9 cellular contexts compared by ENCODE assay signal in the genomic region with DNA sequence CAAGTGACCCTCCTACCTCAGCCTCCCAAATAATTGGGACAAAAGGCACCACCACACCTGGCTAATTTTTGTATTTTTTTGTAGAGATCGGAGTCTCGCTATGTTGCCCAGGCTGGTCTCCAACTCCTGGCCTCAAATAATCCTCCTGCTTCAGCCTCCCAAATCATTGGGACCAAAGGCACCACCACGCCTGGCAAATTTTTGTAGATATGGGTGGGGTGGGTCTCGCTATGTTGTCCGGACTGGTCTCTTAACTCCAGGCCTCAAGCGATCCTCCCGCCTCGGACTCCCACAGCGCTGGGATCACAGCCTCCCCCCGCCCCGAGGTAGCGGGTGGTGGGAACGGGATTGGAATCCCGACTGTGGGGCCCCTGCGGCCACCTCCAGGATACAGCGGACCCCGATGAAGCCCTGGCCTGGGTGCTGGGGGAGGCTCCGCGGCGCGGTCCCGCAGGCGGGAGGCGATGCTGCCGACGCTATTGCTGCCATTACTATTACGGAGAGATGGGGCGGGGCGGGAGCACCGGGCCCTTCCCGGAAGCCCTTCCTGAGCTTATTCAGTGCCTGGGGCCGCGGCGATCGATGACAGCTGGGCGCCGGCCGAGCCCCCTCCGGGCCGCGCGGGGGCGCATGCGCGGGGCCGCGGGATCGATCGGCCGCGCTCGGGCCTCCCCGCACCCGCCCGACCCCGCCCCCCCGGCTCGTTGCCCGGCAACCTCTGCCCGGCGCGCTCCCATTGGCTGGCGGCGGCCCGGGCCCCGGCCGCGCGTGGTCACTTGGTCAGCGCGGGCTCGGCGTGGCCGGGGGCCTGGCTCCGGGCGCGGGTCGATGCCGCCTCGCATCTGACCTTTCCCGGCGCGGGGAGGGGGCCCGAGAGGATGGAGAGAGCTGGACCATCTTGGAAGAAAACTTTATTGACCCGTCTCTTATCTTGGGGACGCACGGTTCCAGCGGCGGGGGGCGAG. TPM values are rescaled to one million over a fixed set of nuclear protein-coding genes. Genes with fewer than 3 reads are reported as not detected.
A peak's percentile ranks its signal among the peaks of the same experiment; 100 is the strongest.
DNase-seq lines count a peak whose midpoint lies in the region; ATAC-seq and TF ChIP-seq lines count a peak whose summit lies in the region.
"Had no signal": no experiment of that assay in that cellular context is flagged by ENCODE, and none has a peak within 500 bp of the region (broad histone marks: within the 10 kb centered on the region; RNA-seq: fewer than 3 reads in every experiment).

No MANE protein-coding gene starts in this region.

- TF ChIP-seq CTCF in GM20000 (IDR thresholded peaks at IDR 0.05; ENCODE audit: extremely low read depth, missing control alignments) (no peak), CD14-positive monocyte (IDR thresholded peaks at IDR 0.05) (no peak)

- H3K9me3 Mint-ChIP-seq in central memory CD8-positive, alpha-beta T cell: no peaks in the 10 kb centered on the region
- H3K9me3 Mint-ChIP-seq in CD14-positive monocyte: peaks cover 0 to 14% (median 6%) of the 10 kb centered on the region in 7 donors

- peak; percentile 16 for DNase-seq in A172 (ENCODE audit: low spot score)
- peak; percentile 95 for DNase-seq in GM20000 (ENCODE audit: low spot score)
- peak; percentile 47 to 70 for DNase-seq in SHP77 (lab: John Stamatoyannopoulos, UW)
- no peak for DNase-seq in central memory CD8-positive, alpha-beta T cell (ENCODE audit: low spot score in 2 of 2)
- DNase-seq in kidney glomerular epithelial cell (lab: John Stamatoyannopoulos, UW): peak; percentile 15
- peak; percentile 44 to 66 for DNase-seq in stimulated activated CD4-positive, alpha-beta T cell treated with anti-CD3 and anti-CD28 coated beads, Interleukin-2, amount 100 ng/mL, for 24 hours
- DNase-seq in CD14-positive monocyte (ENCODE audit: low spot score): no peak

- no peaks in the 10 kb centered on the region for H3K36me3 Mint-ChIP-seq in central memory CD8-positive, alpha-beta T cell (ENCODE audit: insufficient read depth)
- peaks cover 0 to 4% of the 10 kb centered on the region in 2 donors for H3K36me3 Mint-ChIP-seq in CD14-positive monocyte

- H3K27ac Mint-ChIP-seq in central memory CD8-positive, alpha-beta T cell (ENCODE audit: low read depth): no peak overlapping the region
- H3K27ac Mint-ChIP-seq in CD14-positive monocyte: no peak overlapping the region

- ATAC-seq in central memory CD8-positive, alpha-beta T cell (replicated peaks; ENCODE audit: extremely low read depth, poor library complexity, severe bottlenecking): no peak
- ATAC-seq in HG02610 (IDR thresholded peaks at IDR 0.05; ENCODE audit: unreplicated experiment): no peak
- ATAC-seq: GM12878 had no signal

- peak overlapping the region; percentile 52 for H3K4me3 Mint-ChIP-seq in central memory CD8-positive, alpha-beta T cell
- peak overlapping the region in 1 of 2 donors; percentile 85 for H3K4me3 Mint-ChIP-seq in CD14-positive monocyte

- no peaks in the 10 kb centered on the region for H3K4me1 Mint-ChIP-seq in central memory CD8-positive, alpha-beta T cell
- peaks cover 2% of the 10 kb centered on the region for H3K4me1 Mint-ChIP-seq in CD14-positive monocyte

- peaks cover 60% of the 10 kb centered on the region for H3K27me3 Mint-ChIP-seq in central memory CD8-positive, alpha-beta T cell
- peaks cover 53 to 77% (median 76%) of the 10 kb centered on the region in 3 donors for H3K27me3 Mint-ChIP-seq in CD14-positive monocyte (ENCODE audit: low read depth in 3 of 3)

- intact Hi-C loops in CD14-positive monocyte (cut with micrococcal nuclease): no loop called here

RNA-seq across cellular contexts. Expression of gene ONECUT3, which starts 27.9 kb away (rescaled TPM):
- total RNA-seq in A172 (2014; rRNA removed; shearing (Covaris generic)): not detected in 2 replicates
- polyA plus RNA-seq in CD14-positive monocyte: not detected
- total RNA-seq: GM12878 had no signal
- polyA plus RNA-seq: GM12878 had no signal

Comparison
In these comparisons a context has a peak if more than half of its experiments do, and no peak if none do; other contexts are left out.
1. DNase-seq: peak in A172 (single experiment), GM20000 (single experiment), SHP77 (2 of 2), kidney glomerular epithelial cell (single experiment) and stimulated activated CD4-positive, alpha-beta T cell treated with anti-CD3 and anti-CD28 coated beads, Interleukin-2, amount 100 ng/mL, for 24 hours (2 of 2); none in central memory CD8-positive, alpha-beta T cell (0 of 2) and CD14-positive monocyte (single experiment).